20 cellular contexts compared by ENCODE assay signal in genomic region chr6:2656460-2657064, GRCh38.
"Had no signal": no experiment of that assay in that cellular context is flagged by ENCODE, and none has a peak within 500 bp of the region (broad histone marks: within the 10 kb centered on the region; RNA-seq: fewer than 3 reads in every experiment).

No MANE protein-coding gene starts in this region.

- H3K36me3 ChIP-seq: left lung, right atrium auricular region, transverse colon had no signal

- FAIRE-seq: small intestine had no signal

- ATAC-seq: activated naive CD8-positive, alpha-beta T cell treated with anti-CD3 and anti-CD28 coated beads, Interleukin-2, amount 50 U/mL, for 24 hours; activated T-helper 17 cell treated with anti-CD3 and anti-CD28 coated beads, Interleukin-2, amount 50 U/mL, for 72 hours; effector memory CD8-positive, alpha-beta T cell; left lung; naive thymus-derived CD8-positive, alpha-beta T cell had no signal

- H3K4me3 ChIP-seq: left lung, right atrium auricular region, transverse colon had no signal

- H3K9me3 ChIP-seq: left lung, transverse colon had no signal

- DNase-seq: activated CD4-positive, alpha-beta T cell treated with anti-CD3 and anti-CD28 coated beads, Interleukin-2, amount 50 U/mL, for 48 hours; activated naive CD4-positive, alpha-beta T cell treated with anti-CD3 and anti-CD28 coated beads for 36 hours; activated naive CD8-positive, alpha-beta T cell treated with anti-CD3 and anti-CD28 coated beads, Interleukin-2, amount 50 U/mL, for 24 hours; aorta; cerebellar nuclear complex; dermis blood vessel endothelial cell; effector memory CD8-positive, alpha-beta T cell; hippocampal formation; kidney; left lung; naive thymus-derived CD8-positive, alpha-beta T cell; small intestine; stimulated activated CD4-positive, alpha-beta T cell treated with anti-CD3 and anti-CD28 coated beads, Interleukin-4, amount 100 ng/mL, for 24 hours; stimulated activated naive CD4-positive, alpha-beta T cell treated with Interleukin-2 at 50 U/mL for 16 hours; substantia nigra; T-helper 1 cell; T1000; transverse colon had no signal

- H3K4me1 ChIP-seq: right atrium auricular region, transverse colon had no signal

- H3K27me3 ChIP-seq: left lung, right atrium auricular region, transverse colon had no signal

- H3K27ac ChIP-seq: left lung, right atrium auricular region, transverse colon had no signal
